Comparison of ENCODE assay signal across 1 cellular context in the genomic region with DNA sequence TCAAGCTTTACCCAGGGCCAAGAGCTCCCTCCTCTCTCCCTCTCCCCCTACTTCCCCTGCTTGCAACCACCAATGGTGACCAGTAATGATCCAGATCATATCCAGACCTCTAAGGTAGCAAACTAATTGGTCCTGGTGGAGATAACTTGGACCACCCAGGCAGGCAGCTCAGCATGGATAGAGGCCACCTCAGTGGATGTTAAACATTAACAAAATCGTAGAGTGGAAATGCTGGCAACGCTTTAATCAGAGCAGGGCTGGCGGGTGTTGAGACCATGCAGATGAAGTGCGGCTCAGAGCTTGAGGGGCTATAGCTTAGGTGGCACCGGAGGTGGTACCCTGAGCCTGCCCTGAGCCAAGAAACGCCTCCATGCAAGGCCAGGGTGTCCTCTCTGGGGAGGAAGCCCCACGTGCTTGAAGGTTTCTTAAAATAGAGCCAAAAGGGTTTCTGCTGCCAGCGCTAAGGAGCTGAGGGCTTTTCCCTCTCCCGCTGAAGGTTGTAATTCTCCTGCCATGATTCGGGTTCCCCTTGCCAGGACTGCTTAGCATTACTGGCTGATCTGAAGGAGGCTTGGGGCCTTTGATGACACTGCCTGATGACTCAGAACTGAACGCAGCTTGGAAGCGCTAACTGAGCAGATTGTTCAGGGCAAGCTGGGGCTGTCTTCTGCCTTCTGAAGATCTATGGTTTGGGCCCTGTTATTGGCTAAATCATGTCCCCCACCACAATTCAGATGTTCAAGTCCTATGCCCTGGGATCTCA.
TF ChIP-seq lines count a peak whose summit lies in the region.

No MANE protein-coding gene starts in this region.

TF ChIP-seq in WTC11, 78 proteins besides CTCF, POLR2A, EP300 and RAD21 (continued from another document):
- TF ChIP-seq, protein P1, sequence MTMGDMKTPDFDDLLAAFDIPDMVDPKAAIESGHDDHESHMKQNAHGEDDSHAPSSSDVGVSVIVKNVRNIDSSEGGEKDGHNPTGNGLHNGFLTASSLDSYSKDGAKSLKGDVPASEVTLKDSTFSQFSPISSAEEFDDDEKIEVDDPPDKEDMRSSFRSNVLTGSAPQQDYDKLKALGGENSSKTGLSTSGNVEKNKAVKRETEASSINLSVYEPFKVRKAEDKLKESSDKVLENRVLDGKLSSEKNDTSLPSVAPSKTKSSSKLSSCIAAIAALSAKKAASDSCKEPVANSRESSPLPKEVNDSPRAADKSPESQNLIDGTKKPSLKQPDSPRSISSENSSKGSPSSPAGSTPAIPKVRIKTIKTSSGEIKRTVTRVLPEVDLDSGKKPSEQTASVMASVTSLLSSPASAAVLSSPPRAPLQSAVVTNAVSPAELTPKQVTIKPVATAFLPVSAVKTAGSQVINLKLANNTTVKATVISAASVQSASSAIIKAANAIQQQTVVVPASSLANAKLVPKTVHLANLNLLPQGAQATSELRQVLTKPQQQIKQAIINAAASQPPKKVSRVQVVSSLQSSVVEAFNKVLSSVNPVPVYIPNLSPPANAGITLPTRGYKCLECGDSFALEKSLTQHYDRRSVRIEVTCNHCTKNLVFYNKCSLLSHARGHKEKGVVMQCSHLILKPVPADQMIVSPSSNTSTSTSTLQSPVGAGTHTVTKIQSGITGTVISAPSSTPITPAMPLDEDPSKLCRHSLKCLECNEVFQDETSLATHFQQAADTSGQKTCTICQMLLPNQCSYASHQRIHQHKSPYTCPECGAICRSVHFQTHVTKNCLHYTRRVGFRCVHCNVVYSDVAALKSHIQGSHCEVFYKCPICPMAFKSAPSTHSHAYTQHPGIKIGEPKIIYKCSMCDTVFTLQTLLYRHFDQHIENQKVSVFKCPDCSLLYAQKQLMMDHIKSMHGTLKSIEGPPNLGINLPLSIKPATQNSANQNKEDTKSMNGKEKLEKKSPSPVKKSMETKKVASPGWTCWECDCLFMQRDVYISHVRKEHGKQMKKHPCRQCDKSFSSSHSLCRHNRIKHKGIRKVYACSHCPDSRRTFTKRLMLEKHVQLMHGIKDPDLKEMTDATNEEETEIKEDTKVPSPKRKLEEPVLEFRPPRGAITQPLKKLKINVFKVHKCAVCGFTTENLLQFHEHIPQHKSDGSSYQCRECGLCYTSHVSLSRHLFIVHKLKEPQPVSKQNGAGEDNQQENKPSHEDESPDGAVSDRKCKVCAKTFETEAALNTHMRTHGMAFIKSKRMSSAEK (CRISPR knock-in tag; IDR thresholded peaks at IDR 0.05; ENCODE audit: borderline replicate concordance), result no peak
- no peak for TF ChIP-seq EMX1 (CRISPR knock-in tag; IDR thresholded peaks at IDR 0.05)
